ENCODE assay signal across 1 cellular context in genomic region chr10:133278577-133279265, GRCh38.
TF ChIP-seq lines count a peak whose summit lies in the region.

No MANE protein-coding gene starts in this region.

TF ChIP-seq in K562, 482 proteins besides CTCF, POLR2A, EP300 and RAD21 (continued from another document and continues in another):
- no peak for TF ChIP-seq MLLT1 (IDR thresholded peaks at IDR 0.05)
- no peak for TF ChIP-seq BCOR (IDR thresholded peaks at IDR 0.05)
- TF ChIP-seq ZNF561 (CRISPR knock-in tag; conservative IDR thresholded peaks at IDR 0.05) = no peak
- TF ChIP-seq ETV5 (CRISPR knock-in tag; IDR thresholded peaks at IDR 0.05; ENCODE audit: low read depth) = peak; percentile 58; the same call in 1 of the 2 replicates
- TF ChIP-seq POLR2AphosphoS2 (IDR thresholded peaks at IDR 0.05; ENCODE audit: low read length) = no peak
- peak in 2 of 3 experiments; percentile 16 to 62; a peak in 3 of 6 replicates for TF ChIP-seq ZBTB11 (CRISPR knock-in tag; IDR thresholded peaks at IDR 0.05)
- TF ChIP-seq CBFB (CRISPR knock-in tag; IDR thresholded peaks at IDR 0.05) = peak; percentile 40; the same call in 1 of the 2 replicates
- 0 out of 2 replicates have a peak, but pooled peaks have one; percentile 65 for TF ChIP-seq ATF6 (CRISPR knock-in tag; IDR thresholded peaks at IDR 0.05)
- TF ChIP-seq PBX2 (CRISPR knock-in tag; IDR thresholded peaks at IDR 0.05; ENCODE audit: low read depth) = peak; percentile 75
- TF ChIP-seq PBX2 (tag; conservative IDR thresholded peaks at IDR 0.05; ENCODE audit: low read depth) = peak; percentile 88
- TF ChIP-seq RAD51 (IDR thresholded peaks at IDR 0.05; ENCODE audit: borderline replicate concordance, low read depth) = no peak
- no peak for TF ChIP-seq HOMEZ (CRISPR knock-in tag; IDR thresholded peaks at IDR 0.05)
- TF ChIP-seq CBFA2T2 (conservative IDR thresholded peaks at IDR 0.05) = peak; percentile 54; the same call in 1 of the 2 replicates
- TF ChIP-seq POLR2AphosphoS5 (IDR thresholded peaks at IDR 0.05; ENCODE audit: control insufficient read depth, insufficient read depth, low read depth, low read length) = peak; percentile 48; the same call in 1 of the 2 replicates
- no peak for TF ChIP-seq PYGO2 (tag; IDR thresholded peaks at IDR 0.05)
- no peak for TF ChIP-seq ID3 (CRISPR knock-in tag; IDR thresholded peaks at IDR 0.05)
- no peak for TF ChIP-seq ID3 (tag; IDR thresholded peaks at IDR 0.05)
- TF ChIP-seq ZNF449 (CRISPR knock-in tag; IDR thresholded peaks at IDR 0.05) = no peak
- TF ChIP-seq HBP1 (CRISPR knock-in tag; IDR thresholded peaks at IDR 0.05) = no peak
- no peak for TF ChIP-seq LARP7 (IDR thresholded peaks at IDR 0.05)
- 0 out of 2 replicates have a peak, but pooled peaks have one; percentile 29 for TF ChIP-seq ZBTB2 (IDR thresholded peaks at IDR 0.05)
- no peak for TF ChIP-seq ZFP36 (IDR thresholded peaks at IDR 0.05; ENCODE audit: low read depth, low read length, partially characterized antibody)
- TF ChIP-seq ZNF699 (CRISPR knock-in tag; IDR thresholded peaks at IDR 0.05; ENCODE audit: insufficient replicate concordance) = no peak
- TF ChIP-seq CXXC5 (CRISPR knock-in tag; IDR thresholded peaks at IDR 0.05) = peak; percentile 40; the same call in 1 of the 2 replicates
- TF ChIP-seq ZNF717 (CRISPR knock-in tag; IDR thresholded peaks at IDR 0.05) = no peak
- peak; percentile 65 for TF ChIP-seq TEAD4 (IDR thresholded peaks at IDR 0.05; ENCODE audit: low read length)
- no peak for TF ChIP-seq TEAD4 (CRISPR knock-in tag; IDR thresholded peaks at IDR 0.05; ENCODE audit: borderline replicate concordance)
- TF ChIP-seq CBX8 (IDR thresholded peaks at IDR 0.05; ENCODE audit: borderline replicate concordance, extremely low read depth, low read depth, low read length, poor library complexity, severe bottlenecking) = no peak
- TF ChIP-seq ESRRA (IDR thresholded peaks at IDR 0.05; ENCODE audit: borderline replicate concordance, low read depth) = peak; percentile 56; the same call in 1 of the 2 replicates
- TF ChIP-seq ZNF668 (CRISPR knock-in tag; IDR thresholded peaks at IDR 0.05) = no peak
- 0 out of 2 replicates have a peak, but pooled peaks have one; percentile 29 for TF ChIP-seq HCFC1 (IDR thresholded peaks at IDR 0.05; ENCODE audit: low read depth, low read length)
- TF ChIP-seq POLR3A (IDR thresholded peaks at IDR 0.05; ENCODE audit: borderline replicate concordance, extremely low read depth, insufficient read depth, insufficient read length) = no peak
- no peak for TF ChIP-seq CHD4 (IDR thresholded peaks at IDR 0.05; ENCODE audit: insufficient read depth, insufficient replicate concordance, low read depth, low read length, poor library complexity, severe bottlenecking)
- no peak for TF ChIP-seq ZNF830 (CRISPR knock-in tag; IDR thresholded peaks at IDR 0.05)
- TF ChIP-seq NFE2L1 (tag; IDR thresholded peaks at IDR 0.05; ENCODE audit: borderline replicate concordance, low read depth) = no peak
- TF ChIP-seq NR4A1 (CRISPR knock-in tag; IDR thresholded peaks at IDR 0.05) = no peak
- 0 out of 2 replicates have a peak, but pooled peaks have one; percentile 53 for TF ChIP-seq NR4A1 (tag; IDR thresholded peaks at IDR 0.05)
- peak; percentile 63; the same call in 1 of the 2 replicates for TF ChIP-seq SMARCA4 (IDR thresholded peaks at IDR 0.05)
- TF ChIP-seq PHF8 (IDR thresholded peaks at IDR 0.05; ENCODE audit: borderline replicate concordance, low read length) = peak; percentile 32; the same call in 1 of the 2 replicates
- peak in 1 of 2 experiments; percentile 30; a peak in 1 of 4 replicates for TF ChIP-seq RCOR1 (IDR thresholded peaks at IDR 0.05; ENCODE audit: borderline replicate concordance in 1 of 2, low read depth in 2 of 2, low read length in 2 of 2)
- TF ChIP-seq ZBTB17 (CRISPR knock-in tag; IDR thresholded peaks at IDR 0.05) = peak; percentile 72; the same call in 1 of the 2 replicates
- TF ChIP-seq MTA1 (IDR thresholded peaks at IDR 0.05; ENCODE audit: borderline replicate concordance) = no peak
